ENCODE assay signal across 20 cellular contexts in genomic region chr2:34162236-34162635, GRCh38.
"Had no signal": no experiment of that assay in that cellular context is flagged by ENCODE, and none has a peak within 500 bp of the region (broad histone marks: within the 10 kb centered on the region; RNA-seq: fewer than 3 reads in every experiment).

No MANE protein-coding gene starts in this region.

- H3K27ac ChIP-seq: heart left ventricle, neutrophil, psoas muscle, thoracic aorta, transverse colon had no signal

- DNase-seq: cerebellar nuclear complex; dermis blood vessel endothelial cell; endodermal cell; foreskin melanocyte; heart left ventricle; hypothalamus; kidney glomerular epithelial cell; mammary epithelial cell; naive thymus-derived CD4-positive, alpha-beta T cell; nephron progenitor cell; psoas muscle; small intestine; stimulated activated CD4-positive, alpha-beta T cell treated with anti-CD3 and anti-CD28 coated beads, Interleukin-4, amount 100 ng/mL, for 1 hour; stimulated activated naive B cell treated with anti-CD40 and anti-IgM and Interleukin-4, amounts not matched to agents 10 μg/mL and 1 μg/mL and 100 μg/mL, for 72 hours; stimulated activated naive CD8-positive, alpha-beta T cell treated with anti-CD3 and anti-CD28 coated beads, Interleukin-15, amount 100 ng/mL, for 72 hours; substantia nigra; transverse colon had no signal

- H3K27ac Mint-ChIP-seq: endodermal cell; naive thymus-derived CD4-positive, alpha-beta T cell; nephron progenitor cell; stimulated activated naive B cell treated with anti-CD40 and anti-IgM and Interleukin-4, amounts not matched to agents 10 μg/mL and 1 μg/mL and 100 μg/mL, for 72 hours; stimulated activated naive CD8-positive, alpha-beta T cell treated with anti-CD3 and anti-CD28 coated beads, Interleukin-15, amount 100 ng/mL, for 72 hours had no signal

- H3K4me3 ChIP-seq: heart left ventricle, psoas muscle, thoracic aorta, transverse colon had no signal

- H3K27me3 ChIP-seq: heart left ventricle, neutrophil, transverse colon had no signal

- H3K4me3 Mint-ChIP-seq: endodermal cell; naive thymus-derived CD4-positive, alpha-beta T cell; nephron progenitor cell; stimulated activated naive B cell treated with anti-CD40 and anti-IgM and Interleukin-4, amounts not matched to agents 10 μg/mL and 1 μg/mL and 100 μg/mL, for 72 hours; stimulated activated naive CD8-positive, alpha-beta T cell treated with anti-CD3 and anti-CD28 coated beads, Interleukin-15, amount 100 ng/mL, for 72 hours had no signal

- ATAC-seq: heart left ventricle; left lobe of liver; naive thymus-derived CD4-positive, alpha-beta T cell; psoas muscle; stimulated activated naive B cell treated with anti-CD40 and anti-IgM and Interleukin-4, amounts not matched to agents 10 μg/mL and 1 μg/mL and 100 μg/mL, for 72 hours; stimulated activated naive CD8-positive, alpha-beta T cell treated with anti-CD3 and anti-CD28 coated beads, Interleukin-15, amount 100 ng/mL, for 72 hours had no signal

- H3K36me3 ChIP-seq: heart left ventricle, neutrophil, thoracic aorta, transverse colon had no signal

- H3K4me1 ChIP-seq: heart left ventricle, psoas muscle, transverse colon had no signal

- H3K4me1 Mint-ChIP-seq: endodermal cell; naive thymus-derived CD4-positive, alpha-beta T cell; nephron progenitor cell; stimulated activated naive B cell treated with anti-CD40 and anti-IgM and Interleukin-4, amounts not matched to agents 10 μg/mL and 1 μg/mL and 100 μg/mL, for 72 hours; stimulated activated naive CD8-positive, alpha-beta T cell treated with anti-CD3 and anti-CD28 coated beads, Interleukin-15, amount 100 ng/mL, for 72 hours had no signal

- H3K9me3 ChIP-seq: heart left ventricle, neutrophil, psoas muscle, thoracic aorta, transverse colon had no signal

- H3K9me3 Mint-ChIP-seq: endodermal cell; nephron progenitor cell; stimulated activated naive CD8-positive, alpha-beta T cell treated with anti-CD3 and anti-CD28 coated beads, Interleukin-15, amount 100 ng/mL, for 72 hours had no signal

- H3K36me3 Mint-ChIP-seq: naive thymus-derived CD4-positive, alpha-beta T cell; stimulated activated naive B cell treated with anti-CD40 and anti-IgM and Interleukin-4, amounts not matched to agents 10 μg/mL and 1 μg/mL and 100 μg/mL, for 72 hours had no signal
